In genomic region chr20:25865715-25866656, GRCh38 we compare ENCODE assay signal across 8 cellular contexts.
DNase-seq lines count a peak whose midpoint lies in the region; ATAC-seq and TF ChIP-seq lines count a peak whose summit lies in the region.

No MANE protein-coding gene starts in this region.

- H3K27me3 Mint-ChIP-seq in HFFc6 (ENCODE audit: insufficient read depth): peaks cover 14% of the 10 kb centered on the region

- peaks cover 4% of the 10 kb centered on the region; the same call in 1 of the 2 replicates for H3K27me3 ChIP-seq in BE2C
- peaks cover 16% of the 10 kb centered on the region for H3K27me3 ChIP-seq in effector memory CD4-positive, alpha-beta T cell (replicated peaks; ENCODE audit: control insufficient read depth, insufficient read depth, low read length, poor library complexity, severe bottlenecking)

- H3K4me3 Mint-ChIP-seq in HFFc6: peak overlapping the region; percentile 88

- TF ChIP-seq CTCF in BE2C (IDR thresholded peaks at IDR 0.05; ENCODE audit: low read depth, low read length): no peak
- TF ChIP-seq CTCF in HFFc6 (IDR thresholded peaks at IDR 0.05): no peak

- H3K36me3 Mint-ChIP-seq in HFFc6 (ENCODE audit: low read depth): peaks cover 4% of the 10 kb centered on the region; the same call in 1 of the 2 replicates

- peak overlapping the region; percentile 84 for H3K27ac Mint-ChIP-seq in HFFc6

- H3K9me3 Mint-ChIP-seq in HFFc6: no peaks in the 10 kb centered on the region

- no peaks in the 10 kb centered on the region for H3K4me1 ChIP-seq in BE2C
- H3K4me1 ChIP-seq in effector memory CD4-positive, alpha-beta T cell (ENCODE audit: control insufficient read depth, insufficient read depth, low read length, poor library complexity, severe bottlenecking): peaks cover 21% of the 10 kb centered on the region

- DNase-seq in BE2C (peak; percentile 81), HFFc6 (peak; percentile 73), NCI-H524 (lab: John Stamatoyannopoulos, UW) (peak; percentile 82 to 87), medulla oblongata (ENCODE audit: extremely low spot score) (peak; percentile 85)
- DNase-seq in activated CD8-positive, alpha-beta memory T cell treated with anti-CD3 and anti-CD28 coated beads, Interleukin-2, amount 50 U/mL, for 4 hours: peak; percentile 64
- DNase-seq in effector memory CD4-positive, alpha-beta T cell: peak; percentile 30 to 61 (median 47)
- peak; percentile 41 to 51 for DNase-seq in stimulated activated CD8-positive, alpha-beta memory T cell treated with anti-CD3 and anti-CD28 coated beads, Interleukin-15, amount 100 ng/mL, for 4 hours (ENCODE audit: low read depth in 2 of 2)

- ATAC-seq in HG02798 (IDR thresholded peaks at IDR 0.05; ENCODE audit: poor library complexity, unreplicated experiment): no peak

- H3K4me1 Mint-ChIP-seq in HFFc6 (ENCODE audit: low read depth): peaks cover 69% of the 10 kb centered on the region

- peak overlapping the region; percentile 57 for H3K4me3 ChIP-seq in BE2C (ENCODE audit: low read depth, low read length)
- peak overlapping the region; percentile 40 for H3K4me3 ChIP-seq in effector memory CD4-positive, alpha-beta T cell (ENCODE audit: insufficient read depth, low read depth, low read length, poor library complexity, severe bottlenecking)

- no peaks in the 10 kb centered on the region for H3K36me3 ChIP-seq in BE2C
- no peaks in the 10 kb centered on the region for H3K36me3 ChIP-seq in effector memory CD4-positive, alpha-beta T cell (ENCODE audit: control insufficient read depth, insufficient read depth, low read length)

- no peak overlapping the region for H3K27ac ChIP-seq in effector memory CD4-positive, alpha-beta T cell (ENCODE audit: insufficient read depth, low read length, poor library complexity, severe bottlenecking)

- H3K9me3 ChIP-seq in BE2C: no peaks in the 10 kb centered on the region
- H3K9me3 ChIP-seq in effector memory CD4-positive, alpha-beta T cell (ENCODE audit: control insufficient read depth, low read length): no peaks in the 10 kb centered on the region
